Comparison of ENCODE assay signal across 15 cellular contexts in the genomic region with DNA sequence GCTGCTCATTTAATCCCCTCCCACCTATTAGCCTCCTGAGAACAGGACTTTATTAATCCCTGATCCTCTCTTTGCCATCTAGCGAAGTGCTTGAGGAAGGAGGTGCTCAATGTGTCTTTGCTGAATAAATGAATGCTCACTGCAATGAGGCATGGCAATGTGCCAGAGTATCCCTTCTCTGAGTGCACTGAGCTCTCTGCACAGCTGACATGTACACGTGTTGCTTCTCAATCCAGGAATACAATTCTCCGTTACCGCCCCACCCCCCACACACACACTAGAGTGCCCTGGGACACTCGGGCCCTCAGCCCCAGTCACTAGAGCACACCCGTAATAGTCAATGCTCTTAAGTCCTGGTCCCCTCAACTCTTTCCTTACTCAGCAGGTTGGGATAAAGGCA. TPM values are rescaled to one million over a fixed set of nuclear protein-coding genes. Genes with fewer than 3 reads are reported as not detected.
DNase-seq lines count a peak whose midpoint lies in the region; ATAC-seq and TF ChIP-seq lines count a peak whose summit lies in the region.
"Had no signal": no experiment of that assay in that cellular context is flagged by ENCODE, and none has a peak within 500 bp of the region (broad histone marks: within the 10 kb centered on the region; RNA-seq: fewer than 3 reads in every experiment).

No MANE protein-coding gene starts in this region.

- no peak for TF ChIP-seq CTCF in mesothelial cell of epicardium (IDR thresholded peaks at IDR 0.05; ENCODE audit: unreplicated experiment)

- H3K36me3 Mint-ChIP-seq in mesothelial cell of epicardium: peaks cover 3% of the 10 kb centered on the region

- H3K4me1 Mint-ChIP-seq in mesothelial cell of epicardium: peaks cover 20% of the 10 kb centered on the region

- DNase-seq in DMS153 treated with DMSO at 0.1 percent for 48 hours (lab: John Stamatoyannopoulos, UW; ENCODE audit: unreplicated experiment) (peak; percentile 90), LHCN-M2 (ENCODE audit: low read depth) (peak; percentile 19), NCI-H524 (lab: John Stamatoyannopoulos, UW) (peak; percentile 71 to 86), mesothelial cell of epicardium (ENCODE audit: low spot score in 2 of 2, unreplicated experiment in 2 of 2) (no peak)
- no peak for DNase-seq in stimulated activated naive CD8-positive, alpha-beta T cell treated with anti-CD3 and anti-CD28 coated beads, Interleukin-15, Interleukin-2, amounts not matched to agents 100 U/mL and 50 U/mL, for 24 hours
- DNase-seq: activated T-cell treated with anti-CD3 and anti-CD28 coated beads, Interleukin-2, amount 50 U/mL, for 24 hours; Karpas-422; kidney; NCI-H526 treated with DMSO at 0.1 percent for 48 hours; pancreas; stimulated activated CD4-positive, alpha-beta T cell treated with anti-CD3 and anti-CD28 coated beads, Interleukin-12 subunit alpha, Interleukin-12 subunit beta, amount 100 ng/mL, for 4 hours; T-helper 2 cell had no signal

- H3K27ac Mint-ChIP-seq in mesothelial cell of epicardium: peak overlapping the region; percentile 20
- H3K27ac Mint-ChIP-seq: activated T-cell treated with anti-CD3 and anti-CD28 coated beads, Interleukin-2, amount 50 U/mL, for 24 hours had no signal

- no peak for ATAC-seq in HG03354 (IDR thresholded peaks at IDR 0.05; ENCODE audit: poor library complexity, severe bottlenecking, unreplicated experiment)
- no peak for ATAC-seq in HG03139 (IDR thresholded peaks at IDR 0.05; ENCODE audit: unreplicated experiment)
- no peak for ATAC-seq in stimulated activated naive CD8-positive, alpha-beta T cell treated with anti-CD3 and anti-CD28 coated beads, Interleukin-15, Interleukin-2, amounts not matched to agents 100 U/mL and 50 U/mL, for 24 hours
- ATAC-seq: pancreas had no signal

- H3K27me3 Mint-ChIP-seq in mesothelial cell of epicardium (ENCODE audit: low read depth): peaks cover 2% of the 10 kb centered on the region
- H3K27me3 Mint-ChIP-seq: activated T-cell treated with anti-CD3 and anti-CD28 coated beads, Interleukin-2, amount 50 U/mL, for 24 hours had no signal

- peaks cover 21% of the 10 kb centered on the region for H3K9me3 Mint-ChIP-seq in mesothelial cell of epicardium

- no peak overlapping the region for H3K4me3 Mint-ChIP-seq in mesothelial cell of epicardium
- H3K4me3 Mint-ChIP-seq: activated T-cell treated with anti-CD3 and anti-CD28 coated beads, Interleukin-2, amount 50 U/mL, for 24 hours had no signal

RNA-seq across cellular contexts. Expression of a gene that starts 41.4 kb away (rescaled TPM):
- total RNA-seq in LHCN-M2 (2014; rRNA removed): 1.7 and 5.3 TPM in 2 replicates
- polyA plus RNA-seq in LHCN-M2 (2012): 1.8 TPM
- 1.1 to 1.6 TPM (median 1.5 TPM) in 3 replicates for total RNA-seq in mesothelial cell of epicardium
- total RNA-seq: pancreas had no signal
- polyA plus RNA-seq: BJ, pancreas had no signal

Comparison
In these comparisons a context has a peak if more than half of its experiments do, and no peak if none do; other contexts are left out.
1. DNase-seq: peak in DMS153 treated with DMSO at 0.1 percent for 48 hours (single experiment), LHCN-M2 (single experiment) and NCI-H524 (2 of 2); none in mesothelial cell of epicardium (0 of 2) and stimulated activated naive CD8-positive, alpha-beta T cell treated with anti-CD3 and anti-CD28 coated beads, Interleukin-15, Interleukin-2, amounts not matched to agents 100 U/mL and 50 U/mL, for 24 hours (single experiment).